In genomic region chr1:171434717-171435346, GRCh38 we compare ENCODE assay signal across 8 cellular contexts. TPM values are rescaled to one million over a fixed set of nuclear protein-coding genes. Genes with fewer than 3 reads are reported as not detected.
DNase-seq lines count a peak whose midpoint lies in the region; ATAC-seq and FAIRE-seq lines count a peak whose summit lies in the region.

No MANE protein-coding gene starts in this region.

- H3K27ac ChIP-seq in SJSA1, result peak overlapping the region; percentile 87
- H3K27ac ChIP-seq in small intestine (ENCODE audit: low read depth in 1 of 2, low read length in 1 of 2), result peak overlapping the region in 1 of 2 donors; percentile 65

- DNase-seq in NCI-H748 (lab: John Stamatoyannopoulos, UW; ENCODE audit: unreplicated experiment) (peak; percentile 27), NCI-H748 treated with DMSO at 0.1 percent for 48 hours (lab: John Stamatoyannopoulos, UW) (no peak), SJSA1 (ENCODE audit: low read depth in 1 of 2, low spot score in 2 of 2) (peak; percentile 53 to 83), small intestine (peak; percentile 18), posterior cingulate gyrus (no peak)
- no peak for DNase-seq in stimulated activated naive CD4-positive, alpha-beta T cell treated with Interleukin-2 at 50 U/mL for 16 hours (lab: John Stamatoyannopoulos, UW)

- H3K4me3 ChIP-seq in SJSA1 (0 out of 2 replicates have a peak overlapping the region, but pooled peaks have one; percentile 14), small intestine (ENCODE audit: low read depth in 1 of 2, low read length in 2 of 2) (no peak overlapping the region)

- no peaks in the 10 kb centered on the region for H3K9me3 ChIP-seq in SJSA1 (replicated peaks)
- H3K9me3 ChIP-seq in small intestine (ENCODE audit: control insufficient read depth, low read depth), result no peaks in the 10 kb centered on the region

- intact Hi-C loops in posterior cingulate gyrus (cut with DNase I), result no loop called here

- no peaks in the 10 kb centered on the region for H3K36me3 ChIP-seq in SJSA1
- H3K36me3 ChIP-seq in small intestine (ENCODE audit: control insufficient read depth in 2 of 2, insufficient read depth in 2 of 2, low read length in 2 of 2), result no peaks in the 10 kb centered on the region

- no peak for FAIRE-seq in small intestine (lab: Jason Lieb, UNC)

- peaks cover 46% of the 10 kb centered on the region for H3K4me1 ChIP-seq in SJSA1 (replicated peaks)
- H3K4me1 ChIP-seq in small intestine (ENCODE audit: control insufficient read depth in 2 of 2, insufficient read depth in 1 of 2, low read depth in 1 of 2, low read length in 1 of 2), result no peaks in the 10 kb centered on the region

- H3K27me3 ChIP-seq in SJSA1 (replicated peaks) (no peaks in the 10 kb centered on the region), small intestine (ENCODE audit: control insufficient read depth in 2 of 2, insufficient read depth in 2 of 2, low read length in 2 of 2) (no peaks in the 10 kb centered on the region)

- ATAC-seq in esophagus mucosa, result peak; percentile 72
- ATAC-seq in GM18909 (IDR thresholded peaks at IDR 0.05; ENCODE audit: poor library complexity, unreplicated experiment), result no peak

- 49 to 75% (median 61%) methylated on average over 8 to 9 of the region's 9 CpGs for WGBS in small intestine, 3 donors

RNA-seq across cellular contexts. Expression of gene PRRC2C, which starts 50.5 kb away (rescaled TPM):
- total RNA-seq in SJSA1 (2014; rRNA removed; shearing (Covaris generic)), result 37.4 and 67.3 TPM in 2 replicates
- 120 TPM for total RNA-seq in esophagus mucosa
- polyA plus RNA-seq in small intestine, result 100 to 1,000 TPM in 2 of 3 donors, 10 to 100 TPM in 1; 37.4 to 221 (median 113) TPM

Comparison
In these comparisons a context has a peak if more than half of its experiments do, and no peak if none do; other contexts are left out.
1. DNase-seq: peak in NCI-H748 (single experiment), SJSA1 (2 of 2) and small intestine (single experiment); none in NCI-H748 treated with DMSO at 0.1 percent for 48 hours (single experiment), stimulated activated naive CD4-positive, alpha-beta T cell treated with Interleukin-2 at 50 U/mL for 16 hours (single experiment) and posterior cingulate gyrus (0 of 10).